8 cellular contexts compared by ENCODE assay signal in the genomic region with DNA sequence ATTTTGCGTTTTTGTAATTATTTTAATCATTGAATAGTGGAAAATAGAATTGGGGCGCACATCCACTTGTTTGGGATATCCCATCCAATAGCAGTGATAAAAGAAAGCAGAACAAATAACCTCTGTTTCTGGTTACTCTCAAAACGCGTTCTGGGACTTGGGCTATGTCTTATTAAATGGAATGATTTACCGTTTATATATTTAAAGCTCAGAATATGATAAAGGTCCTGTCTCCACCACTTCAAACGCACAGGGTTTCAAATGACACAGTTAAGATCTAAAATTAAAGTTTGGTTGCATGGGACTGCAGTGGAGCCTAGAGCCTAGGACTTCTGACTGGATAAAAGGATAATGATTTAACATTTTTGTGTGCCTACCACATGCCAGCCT. TPM values are rescaled to one million over a fixed set of nuclear protein-coding genes. Genes with fewer than 3 reads are reported as not detected.
DNase-seq lines count a peak whose midpoint lies in the region; ATAC-seq and TF ChIP-seq lines count a peak whose summit lies in the region.

No MANE protein-coding gene starts in this region.

- peak overlapping the region; percentile 100 for H3K27ac ChIP-seq in CD4-positive, alpha-beta T cell (ENCODE audit: low read depth, low read length)

- H3K36me3 Mint-ChIP-seq in CD4-positive, alpha-beta T cell (ENCODE audit: low read depth) = peaks cover 53% of the 10 kb centered on the region
- H3K36me3 Mint-ChIP-seq in effector memory CD8-positive, alpha-beta T cell (ENCODE audit: insufficient read depth) = peaks cover 49% of the 10 kb centered on the region

- no peaks in the 10 kb centered on the region for H3K27me3 ChIP-seq in CD4-positive, alpha-beta T cell (ENCODE audit: control insufficient read depth, insufficient read depth, low read length)
- H3K27me3 ChIP-seq in MG63 (no peaks in the 10 kb centered on the region), neuron (ENCODE audit: insufficient read depth, low read length) (no peaks in the 10 kb centered on the region)

- intact Hi-C loops in CD4-positive, alpha-beta T cell (cut with DNase I, micrococcal nuclease) = loop anchor here in 1 of 2 experiments (5.0 kb wide), 2 partner anchors 38 to 1772 kb away; partner anchors contain the start of gene SC5D

- H3K4me3 Mint-ChIP-seq in CD4-positive, alpha-beta T cell = peak overlapping the region; percentile 91
- H3K4me3 Mint-ChIP-seq in effector memory CD8-positive, alpha-beta T cell = peak overlapping the region; percentile 99 to 100

- no peak overlapping the region for H2AFZ ChIP-seq in neuron (ENCODE audit: low read depth, low read length)

- H3K36me3 ChIP-seq in MG63 = peaks cover 38% of the 10 kb centered on the region
- H3K36me3 ChIP-seq in neuron (ENCODE audit: insufficient read depth, low read length) = peaks cover 24% of the 10 kb centered on the region

- H3K27ac Mint-ChIP-seq in CD4-positive, alpha-beta T cell = peak overlapping the region; percentile 98
- H3K27ac Mint-ChIP-seq in effector memory CD8-positive, alpha-beta T cell = peak overlapping the region; percentile 99 to 100

- peaks cover 66% of the 10 kb centered on the region for H3K4me1 Mint-ChIP-seq in CD4-positive, alpha-beta T cell (ENCODE audit: low read depth)
- H3K4me1 Mint-ChIP-seq in effector memory CD8-positive, alpha-beta T cell (ENCODE audit: low read depth in 2 of 2) = peaks cover 46 to 47% of the 10 kb centered on the region in 2 donors

- H3K9me3 Mint-ChIP-seq in CD4-positive, alpha-beta T cell = no peaks in the 10 kb centered on the region
- H3K9me3 Mint-ChIP-seq in effector memory CD8-positive, alpha-beta T cell = no peaks in the 10 kb centered on the region

- H3K27me3 Mint-ChIP-seq in CD4-positive, alpha-beta T cell = no peaks in the 10 kb centered on the region
- no peaks in the 10 kb centered on the region for H3K27me3 Mint-ChIP-seq in effector memory CD8-positive, alpha-beta T cell

- CTCF ChIA-PET in CD4-positive, alpha-beta T cell (lab: Charles Lee) = interaction anchor here (1.9 to 3.5 kb wide), 2 partner anchors 10 to 39 kb away, joined by 8 to 29 read pairs; no protein-coding TSS in a partner anchor

- ATAC-seq in CD4-positive, alpha-beta T cell (ENCODE audit: poor library complexity) = no peak
- no peak for ATAC-seq in effector memory CD8-positive, alpha-beta T cell (replicated peaks)
- no peak for ATAC-seq in GM21723 (IDR thresholded peaks at IDR 0.05; ENCODE audit: unreplicated experiment)
- no peak for ATAC-seq in HG03378 (IDR thresholded peaks at IDR 0.05; ENCODE audit: unreplicated experiment)

- peak overlapping the region; percentile 99 for H3K4me3 ChIP-seq in MG63
- peak overlapping the region; percentile 86 for H3K4me3 ChIP-seq in neuron (ENCODE audit: low read length)

- no peak for DNase-seq in CD4-positive, alpha-beta T cell
- DNase-seq in MG63 = no peak
- no peak for DNase-seq in effector memory CD8-positive, alpha-beta T cell
- no peak for DNase-seq in NCI-H226
- no peak for DNase-seq in NCI-H187 (lab: John Stamatoyannopoulos, UW)

- TF ChIP-seq CTCF in CD4-positive, alpha-beta T cell (IDR thresholded peaks at IDR 0.05) = no peak

- POLR2A ChIA-PET in CD4-positive, alpha-beta T cell (lab: Charles Lee) = interaction anchor here (0.6 to 12.8 kb wide), 10 partner anchors 7 to 183 kb away, joined by 3 to 226 read pairs (median 34); no protein-coding TSS in a partner anchor

- H3K9me3 ChIP-seq in CD4-positive, alpha-beta T cell (ENCODE audit: control insufficient read depth, low read length) = no peaks in the 10 kb centered on the region
- H3K9me3 ChIP-seq in MG63 = peaks cover 1% of the 10 kb centered on the region
- no peaks in the 10 kb centered on the region for H3K9me3 ChIP-seq in neuron (ENCODE audit: low read length)

- peaks cover 34% of the 10 kb centered on the region for H3K4me1 ChIP-seq in neuron (ENCODE audit: insufficient read depth, low read length)

RNA-seq across cellular contexts. Expression of gene HSPA8, which starts 2.3 kb away (rescaled TPM):
- total RNA-seq in CD4-positive, alpha-beta T cell = 100 to 1,000 TPM; 788 to 811 TPM
- 3,730 and 5,410 TPM in 2 replicates for total RNA-seq in MG63 (2014; rRNA removed; shearing (Covaris generic); ENCODE audit: low replicate concordance)
